1 cellular context compared by ENCODE assay signal in the genomic region with DNA sequence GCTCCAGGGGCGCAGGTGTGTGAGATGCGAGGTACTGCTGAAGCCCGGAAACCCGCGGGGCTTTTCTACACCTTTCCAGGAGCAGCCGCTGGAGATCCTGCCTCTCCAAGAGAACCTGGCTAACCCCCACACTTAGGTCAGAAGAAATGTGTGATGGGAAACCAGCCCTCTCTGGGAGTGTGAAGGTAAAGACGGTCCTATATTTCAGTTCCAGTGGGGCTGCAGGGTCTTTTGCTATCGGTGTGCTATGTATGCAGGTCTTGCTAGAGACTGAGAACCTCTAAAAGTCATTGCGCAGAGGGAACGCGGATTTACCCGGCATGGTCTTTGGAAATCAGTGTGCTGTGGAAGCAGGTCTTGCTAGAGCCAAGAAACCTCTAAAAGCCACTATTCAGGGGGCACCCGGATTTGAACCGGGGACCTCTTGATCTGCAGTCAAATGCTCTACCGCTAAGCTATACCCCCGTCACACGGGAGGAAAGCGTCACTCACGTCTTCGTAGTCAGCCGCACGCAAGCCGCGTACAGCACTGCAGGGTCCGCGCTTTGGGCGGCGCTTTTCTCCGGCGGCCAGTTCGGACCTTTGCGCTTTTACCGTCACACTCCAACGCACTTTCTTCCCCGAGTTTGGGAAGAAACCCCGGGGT.
A peak's percentile ranks its signal among the peaks of the same experiment; 100 is the strongest.
TF ChIP-seq lines count a peak whose summit lies in the region.

No MANE protein-coding gene starts in this region.

TF ChIP-seq in WTC11, 78 proteins besides CTCF, POLR2A, EP300 and RAD21 (continued from another document and continues in another):
- TF ChIP-seq, protein P1, sequence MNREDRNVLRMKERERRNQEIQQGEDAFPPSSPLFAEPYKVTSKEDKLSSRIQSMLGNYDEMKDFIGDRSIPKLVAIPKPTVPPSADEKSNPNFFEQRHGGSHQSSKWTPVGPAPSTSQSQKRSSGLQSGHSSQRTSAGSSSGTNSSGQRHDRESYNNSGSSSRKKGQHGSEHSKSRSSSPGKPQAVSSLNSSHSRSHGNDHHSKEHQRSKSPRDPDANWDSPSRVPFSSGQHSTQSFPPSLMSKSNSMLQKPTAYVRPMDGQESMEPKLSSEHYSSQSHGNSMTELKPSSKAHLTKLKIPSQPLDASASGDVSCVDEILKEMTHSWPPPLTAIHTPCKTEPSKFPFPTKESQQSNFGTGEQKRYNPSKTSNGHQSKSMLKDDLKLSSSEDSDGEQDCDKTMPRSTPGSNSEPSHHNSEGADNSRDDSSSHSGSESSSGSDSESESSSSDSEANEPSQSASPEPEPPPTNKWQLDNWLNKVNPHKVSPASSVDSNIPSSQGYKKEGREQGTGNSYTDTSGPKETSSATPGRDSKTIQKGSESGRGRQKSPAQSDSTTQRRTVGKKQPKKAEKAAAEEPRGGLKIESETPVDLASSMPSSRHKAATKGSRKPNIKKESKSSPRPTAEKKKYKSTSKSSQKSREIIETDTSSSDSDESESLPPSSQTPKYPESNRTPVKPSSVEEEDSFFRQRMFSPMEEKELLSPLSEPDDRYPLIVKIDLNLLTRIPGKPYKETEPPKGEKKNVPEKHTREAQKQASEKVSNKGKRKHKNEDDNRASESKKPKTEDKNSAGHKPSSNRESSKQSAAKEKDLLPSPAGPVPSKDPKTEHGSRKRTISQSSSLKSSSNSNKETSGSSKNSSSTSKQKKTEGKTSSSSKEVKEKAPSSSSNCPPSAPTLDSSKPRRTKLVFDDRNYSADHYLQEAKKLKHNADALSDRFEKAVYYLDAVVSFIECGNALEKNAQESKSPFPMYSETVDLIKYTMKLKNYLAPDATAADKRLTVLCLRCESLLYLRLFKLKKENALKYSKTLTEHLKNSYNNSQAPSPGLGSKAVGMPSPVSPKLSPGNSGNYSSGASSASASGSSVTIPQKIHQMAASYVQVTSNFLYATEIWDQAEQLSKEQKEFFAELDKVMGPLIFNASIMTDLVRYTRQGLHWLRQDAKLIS (CRISPR knock-in tag; IDR thresholded peaks at IDR 0.05; ENCODE audit: borderline replicate concordance), result no peak
- TF ChIP-seq FOXP1 (CRISPR knock-in tag; IDR thresholded peaks at IDR 0.05; ENCODE audit: borderline replicate concordance) (no peak), RELA (CRISPR knock-in tag; IDR thresholded peaks at IDR 0.05; ENCODE audit: borderline replicate concordance) (no peak), JUN (CRISPR knock-in tag; IDR thresholded peaks at IDR 0.05) (peak; percentile 8; the same call in 1 of the 2 replicates), TEAD4 (CRISPR knock-in tag; IDR thresholded peaks at IDR 0.05) (no peak), NR1H2 (CRISPR knock-in tag; IDR thresholded peaks at IDR 0.05) (no peak), SMAD3 (CRISPR knock-in tag; IDR thresholded peaks at IDR 0.05; ENCODE audit: borderline replicate concordance) (no peak), GRHL2 (CRISPR knock-in tag; IDR thresholded peaks at IDR 0.05; ENCODE audit: insufficient replicate concordance, severe bottlenecking) (no peak), ESRRA (CRISPR knock-in tag; IDR thresholded peaks at IDR 0.05; ENCODE audit: borderline replicate concordance) (no peak), GABPB1 (CRISPR knock-in tag; IDR thresholded peaks at IDR 0.05) (no peak), CBFB (CRISPR knock-in tag; IDR thresholded peaks at IDR 0.05; ENCODE audit: low read depth) (no peak), FOXK1 (CRISPR knock-in tag; IDR thresholded peaks at IDR 0.05) (0 out of 2 replicates have a peak, but pooled peaks have one; percentile 17), MXD4 (CRISPR knock-in tag; IDR thresholded peaks at IDR 0.05; ENCODE audit: borderline replicate concordance) (no peak), ETV6 (CRISPR knock-in tag; IDR thresholded peaks at IDR 0.05) (peak; percentile 81; the same call in 1 of the 2 replicates), NR3C1 (CRISPR knock-in tag; conservative IDR thresholded peaks at IDR 0.05; ENCODE audit: low read depth) (no peak), SP1 (CRISPR knock-in tag; conservative IDR thresholded peaks at IDR 0.05) (no peak), TEAD1 (CRISPR knock-in tag; IDR thresholded peaks at IDR 0.05) (peak; percentile 90), CREB1 (CRISPR knock-in tag; IDR thresholded peaks at IDR 0.05) (no peak), SOX15 (CRISPR knock-in tag; IDR thresholded peaks at IDR 0.05) (no peak)
- TF ChIP-seq, protein P2, sequence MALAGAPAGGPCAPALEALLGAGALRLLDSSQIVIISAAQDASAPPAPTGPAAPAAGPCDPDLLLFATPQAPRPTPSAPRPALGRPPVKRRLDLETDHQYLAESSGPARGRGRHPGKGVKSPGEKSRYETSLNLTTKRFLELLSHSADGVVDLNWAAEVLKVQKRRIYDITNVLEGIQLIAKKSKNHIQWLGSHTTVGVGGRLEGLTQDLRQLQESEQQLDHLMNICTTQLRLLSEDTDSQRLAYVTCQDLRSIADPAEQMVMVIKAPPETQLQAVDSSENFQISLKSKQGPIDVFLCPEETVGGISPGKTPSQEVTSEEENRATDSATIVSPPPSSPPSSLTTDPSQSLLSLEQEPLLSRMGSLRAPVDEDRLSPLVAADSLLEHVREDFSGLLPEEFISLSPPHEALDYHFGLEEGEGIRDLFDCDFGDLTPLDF (CRISPR knock-in tag; IDR thresholded peaks at IDR 0.05), result 0 out of 2 replicates have a peak, but pooled peaks have one; percentile 65
- TF ChIP-seq, protein P3, sequence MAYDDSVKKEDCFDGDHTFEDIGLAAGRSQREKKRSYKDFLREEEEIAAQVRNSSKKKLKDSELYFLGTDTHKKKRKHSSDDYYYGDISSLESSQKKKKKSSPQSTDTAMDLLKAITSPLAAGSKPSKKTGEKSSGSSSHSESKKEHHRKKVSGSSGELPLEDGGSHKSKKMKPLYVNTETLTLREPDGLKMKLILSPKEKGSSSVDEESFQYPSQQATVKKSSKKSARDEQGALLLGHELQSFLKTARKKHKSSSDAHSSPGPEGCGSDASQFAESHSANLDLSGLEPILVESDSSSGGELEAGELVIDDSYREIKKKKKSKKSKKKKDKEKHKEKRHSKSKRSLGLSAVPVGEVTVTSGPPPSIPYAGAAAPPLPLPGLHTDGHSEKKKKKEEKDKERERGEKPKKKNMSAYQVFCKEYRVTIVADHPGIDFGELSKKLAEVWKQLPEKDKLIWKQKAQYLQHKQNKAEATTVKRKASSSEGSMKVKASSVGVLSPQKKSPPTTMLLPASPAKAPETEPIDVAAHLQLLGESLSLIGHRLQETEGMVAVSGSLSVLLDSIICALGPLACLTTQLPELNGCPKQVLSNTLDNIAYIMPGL (CRISPR knock-in tag; IDR thresholded peaks at IDR 0.05), result peak; percentile 84
- TF ChIP-seq, protein P4, sequence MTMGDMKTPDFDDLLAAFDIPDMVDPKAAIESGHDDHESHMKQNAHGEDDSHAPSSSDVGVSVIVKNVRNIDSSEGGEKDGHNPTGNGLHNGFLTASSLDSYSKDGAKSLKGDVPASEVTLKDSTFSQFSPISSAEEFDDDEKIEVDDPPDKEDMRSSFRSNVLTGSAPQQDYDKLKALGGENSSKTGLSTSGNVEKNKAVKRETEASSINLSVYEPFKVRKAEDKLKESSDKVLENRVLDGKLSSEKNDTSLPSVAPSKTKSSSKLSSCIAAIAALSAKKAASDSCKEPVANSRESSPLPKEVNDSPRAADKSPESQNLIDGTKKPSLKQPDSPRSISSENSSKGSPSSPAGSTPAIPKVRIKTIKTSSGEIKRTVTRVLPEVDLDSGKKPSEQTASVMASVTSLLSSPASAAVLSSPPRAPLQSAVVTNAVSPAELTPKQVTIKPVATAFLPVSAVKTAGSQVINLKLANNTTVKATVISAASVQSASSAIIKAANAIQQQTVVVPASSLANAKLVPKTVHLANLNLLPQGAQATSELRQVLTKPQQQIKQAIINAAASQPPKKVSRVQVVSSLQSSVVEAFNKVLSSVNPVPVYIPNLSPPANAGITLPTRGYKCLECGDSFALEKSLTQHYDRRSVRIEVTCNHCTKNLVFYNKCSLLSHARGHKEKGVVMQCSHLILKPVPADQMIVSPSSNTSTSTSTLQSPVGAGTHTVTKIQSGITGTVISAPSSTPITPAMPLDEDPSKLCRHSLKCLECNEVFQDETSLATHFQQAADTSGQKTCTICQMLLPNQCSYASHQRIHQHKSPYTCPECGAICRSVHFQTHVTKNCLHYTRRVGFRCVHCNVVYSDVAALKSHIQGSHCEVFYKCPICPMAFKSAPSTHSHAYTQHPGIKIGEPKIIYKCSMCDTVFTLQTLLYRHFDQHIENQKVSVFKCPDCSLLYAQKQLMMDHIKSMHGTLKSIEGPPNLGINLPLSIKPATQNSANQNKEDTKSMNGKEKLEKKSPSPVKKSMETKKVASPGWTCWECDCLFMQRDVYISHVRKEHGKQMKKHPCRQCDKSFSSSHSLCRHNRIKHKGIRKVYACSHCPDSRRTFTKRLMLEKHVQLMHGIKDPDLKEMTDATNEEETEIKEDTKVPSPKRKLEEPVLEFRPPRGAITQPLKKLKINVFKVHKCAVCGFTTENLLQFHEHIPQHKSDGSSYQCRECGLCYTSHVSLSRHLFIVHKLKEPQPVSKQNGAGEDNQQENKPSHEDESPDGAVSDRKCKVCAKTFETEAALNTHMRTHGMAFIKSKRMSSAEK (CRISPR knock-in tag; IDR thresholded peaks at IDR 0.05; ENCODE audit: borderline replicate concordance), result peak; percentile 94
- TF ChIP-seq, protein P5, sequence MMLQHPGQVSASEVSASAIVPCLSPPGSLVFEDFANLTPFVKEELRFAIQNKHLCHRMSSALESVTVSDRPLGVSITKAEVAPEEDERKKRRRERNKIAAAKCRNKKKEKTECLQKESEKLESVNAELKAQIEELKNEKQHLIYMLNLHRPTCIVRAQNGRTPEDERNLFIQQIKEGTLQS (CRISPR knock-in tag; conservative IDR thresholded peaks at IDR 0.05), result no peak
- TF ChIP-seq, protein P6, sequence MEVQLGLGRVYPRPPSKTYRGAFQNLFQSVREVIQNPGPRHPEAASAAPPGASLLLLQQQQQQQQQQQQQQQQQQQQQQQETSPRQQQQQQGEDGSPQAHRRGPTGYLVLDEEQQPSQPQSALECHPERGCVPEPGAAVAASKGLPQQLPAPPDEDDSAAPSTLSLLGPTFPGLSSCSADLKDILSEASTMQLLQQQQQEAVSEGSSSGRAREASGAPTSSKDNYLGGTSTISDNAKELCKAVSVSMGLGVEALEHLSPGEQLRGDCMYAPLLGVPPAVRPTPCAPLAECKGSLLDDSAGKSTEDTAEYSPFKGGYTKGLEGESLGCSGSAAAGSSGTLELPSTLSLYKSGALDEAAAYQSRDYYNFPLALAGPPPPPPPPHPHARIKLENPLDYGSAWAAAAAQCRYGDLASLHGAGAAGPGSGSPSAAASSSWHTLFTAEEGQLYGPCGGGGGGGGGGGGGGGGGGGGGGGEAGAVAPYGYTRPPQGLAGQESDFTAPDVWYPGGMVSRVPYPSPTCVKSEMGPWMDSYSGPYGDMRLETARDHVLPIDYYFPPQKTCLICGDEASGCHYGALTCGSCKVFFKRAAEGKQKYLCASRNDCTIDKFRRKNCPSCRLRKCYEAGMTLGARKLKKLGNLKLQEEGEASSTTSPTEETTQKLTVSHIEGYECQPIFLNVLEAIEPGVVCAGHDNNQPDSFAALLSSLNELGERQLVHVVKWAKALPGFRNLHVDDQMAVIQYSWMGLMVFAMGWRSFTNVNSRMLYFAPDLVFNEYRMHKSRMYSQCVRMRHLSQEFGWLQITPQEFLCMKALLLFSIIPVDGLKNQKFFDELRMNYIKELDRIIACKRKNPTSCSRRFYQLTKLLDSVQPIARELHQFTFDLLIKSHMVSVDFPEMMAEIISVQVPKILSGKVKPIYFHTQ (CRISPR knock-in tag; IDR thresholded peaks at IDR 0.05), result peak; percentile 88
- TF ChIP-seq, protein P7, sequence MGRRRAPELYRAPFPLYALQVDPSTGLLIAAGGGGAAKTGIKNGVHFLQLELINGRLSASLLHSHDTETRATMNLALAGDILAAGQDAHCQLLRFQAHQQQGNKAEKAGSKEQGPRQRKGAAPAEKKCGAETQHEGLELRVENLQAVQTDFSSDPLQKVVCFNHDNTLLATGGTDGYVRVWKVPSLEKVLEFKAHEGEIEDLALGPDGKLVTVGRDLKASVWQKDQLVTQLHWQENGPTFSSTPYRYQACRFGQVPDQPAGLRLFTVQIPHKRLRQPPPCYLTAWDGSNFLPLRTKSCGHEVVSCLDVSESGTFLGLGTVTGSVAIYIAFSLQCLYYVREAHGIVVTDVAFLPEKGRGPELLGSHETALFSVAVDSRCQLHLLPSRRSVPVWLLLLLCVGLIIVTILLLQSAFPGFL (CRISPR knock-in tag; IDR thresholded peaks at IDR 0.05; ENCODE audit: borderline replicate concordance), result no peak
- TF ChIP-seq, protein P8, sequence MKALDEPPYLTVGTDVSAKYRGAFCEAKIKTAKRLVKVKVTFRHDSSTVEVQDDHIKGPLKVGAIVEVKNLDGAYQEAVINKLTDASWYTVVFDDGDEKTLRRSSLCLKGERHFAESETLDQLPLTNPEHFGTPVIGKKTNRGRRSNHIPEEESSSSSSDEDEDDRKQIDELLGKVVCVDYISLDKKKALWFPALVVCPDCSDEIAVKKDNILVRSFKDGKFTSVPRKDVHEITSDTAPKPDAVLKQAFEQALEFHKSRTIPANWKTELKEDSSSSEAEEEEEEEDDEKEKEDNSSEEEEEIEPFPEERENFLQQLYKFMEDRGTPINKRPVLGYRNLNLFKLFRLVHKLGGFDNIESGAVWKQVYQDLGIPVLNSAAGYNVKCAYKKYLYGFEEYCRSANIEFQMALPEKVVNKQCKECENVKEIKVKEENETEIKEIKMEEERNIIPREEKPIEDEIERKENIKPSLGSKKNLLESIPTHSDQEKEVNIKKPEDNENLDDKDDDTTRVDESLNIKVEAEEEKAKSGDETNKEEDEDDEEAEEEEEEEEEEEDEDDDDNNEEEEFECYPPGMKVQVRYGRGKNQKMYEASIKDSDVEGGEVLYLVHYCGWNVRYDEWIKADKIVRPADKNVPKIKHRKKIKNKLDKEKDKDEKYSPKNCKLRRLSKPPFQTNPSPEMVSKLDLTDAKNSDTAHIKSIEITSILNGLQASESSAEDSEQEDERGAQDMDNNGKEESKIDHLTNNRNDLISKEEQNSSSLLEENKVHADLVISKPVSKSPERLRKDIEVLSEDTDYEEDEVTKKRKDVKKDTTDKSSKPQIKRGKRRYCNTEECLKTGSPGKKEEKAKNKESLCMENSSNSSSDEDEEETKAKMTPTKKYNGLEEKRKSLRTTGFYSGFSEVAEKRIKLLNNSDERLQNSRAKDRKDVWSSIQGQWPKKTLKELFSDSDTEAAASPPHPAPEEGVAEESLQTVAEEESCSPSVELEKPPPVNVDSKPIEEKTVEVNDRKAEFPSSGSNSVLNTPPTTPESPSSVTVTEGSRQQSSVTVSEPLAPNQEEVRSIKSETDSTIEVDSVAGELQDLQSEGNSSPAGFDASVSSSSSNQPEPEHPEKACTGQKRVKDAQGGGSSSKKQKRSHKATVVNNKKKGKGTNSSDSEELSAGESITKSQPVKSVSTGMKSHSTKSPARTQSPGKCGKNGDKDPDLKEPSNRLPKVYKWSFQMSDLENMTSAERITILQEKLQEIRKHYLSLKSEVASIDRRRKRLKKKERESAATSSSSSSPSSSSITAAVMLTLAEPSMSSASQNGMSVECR (CRISPR knock-in tag; IDR thresholded peaks at IDR 0.05; ENCODE audit: borderline replicate concordance), result peak; percentile 66; the same call in 1 of the 2 replicates
- TF ChIP-seq, protein P9, sequence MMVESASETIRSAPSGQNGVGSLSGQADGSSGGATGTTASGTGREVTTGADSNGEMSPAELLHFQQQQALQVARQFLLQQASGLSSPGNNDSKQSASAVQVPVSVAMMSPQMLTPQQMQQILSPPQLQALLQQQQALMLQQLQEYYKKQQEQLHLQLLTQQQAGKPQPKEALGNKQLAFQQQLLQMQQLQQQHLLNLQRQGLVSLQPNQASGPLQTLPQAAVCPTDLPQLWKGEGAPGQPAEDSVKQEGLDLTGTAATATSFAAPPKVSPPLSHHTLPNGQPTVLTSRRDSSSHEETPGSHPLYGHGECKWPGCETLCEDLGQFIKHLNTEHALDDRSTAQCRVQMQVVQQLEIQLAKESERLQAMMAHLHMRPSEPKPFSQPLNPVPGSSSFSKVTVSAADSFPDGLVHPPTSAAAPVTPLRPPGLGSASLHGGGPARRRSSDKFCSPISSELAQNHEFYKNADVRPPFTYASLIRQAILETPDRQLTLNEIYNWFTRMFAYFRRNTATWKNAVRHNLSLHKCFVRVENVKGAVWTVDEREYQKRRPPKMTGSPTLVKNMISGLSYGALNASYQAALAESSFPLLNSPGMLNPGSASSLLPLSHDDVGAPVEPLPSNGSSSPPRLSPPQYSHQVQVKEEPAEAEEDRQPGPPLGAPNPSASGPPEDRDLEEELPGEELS (CRISPR knock-in tag; IDR thresholded peaks at IDR 0.05), result 0 out of 2 replicates have a peak, but pooled peaks have one; percentile 28
